10 cellular contexts compared by ENCODE assay signal in the genomic region with DNA sequence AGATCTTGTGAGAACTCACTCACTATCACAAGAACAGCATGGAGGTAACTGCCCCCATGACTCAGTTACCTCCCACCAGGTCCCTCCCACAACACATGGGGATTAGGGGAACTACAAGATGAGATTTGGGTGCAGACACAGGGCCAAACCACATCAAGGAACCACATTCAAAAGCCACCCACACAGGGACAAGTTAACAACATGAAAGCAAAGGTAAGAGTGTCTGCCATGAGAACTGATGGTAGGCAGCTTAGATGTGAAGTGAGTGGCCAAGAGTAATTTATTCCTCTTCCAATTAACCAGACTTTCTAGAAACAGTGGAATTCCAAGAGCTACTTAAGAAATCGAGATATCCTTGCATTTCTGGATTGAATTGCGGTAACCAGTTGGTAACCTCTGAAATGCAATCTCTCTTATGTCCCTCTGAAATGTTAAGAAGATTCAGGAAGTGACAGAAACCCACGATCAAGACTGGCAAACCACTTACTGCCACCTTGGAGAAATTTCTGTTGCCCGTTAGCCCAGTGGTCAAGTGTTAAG.
DNase-seq lines count a peak whose midpoint lies in the region; ATAC-seq and TF ChIP-seq lines count a peak whose summit lies in the region.
"Had no signal": no experiment of that assay in that cellular context is flagged by ENCODE, and none has a peak within 500 bp of the region (broad histone marks: within the 10 kb centered on the region; RNA-seq: fewer than 3 reads in every experiment).

No MANE protein-coding gene starts in this region.

- H3K36me3 Mint-ChIP-seq in activated T-cell treated with anti-CD3 and anti-CD28 coated beads, Interleukin-2, amount 50 U/mL, for 4 hours (ENCODE audit: insufficient read depth): peaks cover 23% of the 10 kb centered on the region
- H3K36me3 Mint-ChIP-seq in chondrocyte (ENCODE audit: low read depth): peaks cover 4% of the 10 kb centered on the region
- peaks cover 4% of the 10 kb centered on the region for H3K36me3 Mint-ChIP-seq in endodermal cell (ENCODE audit: low read depth)

- 95 to 100% methylated on average over 4 of the region's 4 CpGs for WGBS in endodermal cell (ENCODE audit: insufficient coverage in 1 of 2, insufficient read length in 1 of 2), 2 experiments

- H3K27me3 Mint-ChIP-seq in activated T-cell treated with anti-CD3 and anti-CD28 coated beads, Interleukin-2, amount 50 U/mL, for 4 hours (ENCODE audit: low read depth): no peaks in the 10 kb centered on the region
- H3K27me3 Mint-ChIP-seq in chondrocyte (ENCODE audit: low read depth): no peaks in the 10 kb centered on the region
- H3K27me3 Mint-ChIP-seq in endodermal cell (ENCODE audit: insufficient read depth): no peaks in the 10 kb centered on the region

- no peaks in the 10 kb centered on the region for H3K27me3 ChIP-seq in endodermal cell (ENCODE audit: control insufficient read depth, insufficient read depth, low read length, poor library complexity, severe bottlenecking)
- H3K27me3 ChIP-seq: MG63 had no signal

- peaks cover 81% of the 10 kb centered on the region for H3K4me1 Mint-ChIP-seq in activated T-cell treated with anti-CD3 and anti-CD28 coated beads, Interleukin-2, amount 50 U/mL, for 4 hours (ENCODE audit: low read depth)
- H3K4me1 Mint-ChIP-seq in chondrocyte (ENCODE audit: low read depth) (peaks cover 8% of the 10 kb centered on the region), endodermal cell (peaks cover 10% of the 10 kb centered on the region)

- no peak overlapping the region for H3K27ac ChIP-seq in endodermal cell (ENCODE audit: low read depth, low read length)

- no peak overlapping the region for H3K9ac ChIP-seq in endodermal cell (ENCODE audit: extremely low read depth, low read length, poor library complexity, severe bottlenecking)

- H3K4me1 ChIP-seq in endodermal cell (ENCODE audit: control insufficient read depth, insufficient read depth, low read length): no peaks in the 10 kb centered on the region

- no peaks in the 10 kb centered on the region for H3K9me3 Mint-ChIP-seq in activated T-cell treated with anti-CD3 and anti-CD28 coated beads, Interleukin-2, amount 50 U/mL, for 4 hours
- H3K9me3 Mint-ChIP-seq in chondrocyte (ENCODE audit: low read depth) (no peaks in the 10 kb centered on the region), endodermal cell (peaks cover 4% of the 10 kb centered on the region)

- ATAC-seq in activated T-cell treated with anti-CD3 and anti-CD28 coated beads, Interleukin-2, amount 50 U/mL, for 4 hours: peak; percentile 96 to 97
- ATAC-seq in GM19351 (IDR thresholded peaks at IDR 0.05; ENCODE audit: unreplicated experiment): no peak
- ATAC-seq: Panc1 had no signal

- TF ChIP-seq CTCF in GM10266 (IDR thresholded peaks at IDR 0.05; ENCODE audit: control insufficient read depth, insufficient read depth, low read depth, missing control alignments) (no peak), chondrocyte (IDR thresholded peaks at IDR 0.05) (no peak), endodermal cell (conservative IDR thresholded peaks at IDR 0.05) (no peak)

- H3K36me3 ChIP-seq in endodermal cell (ENCODE audit: control insufficient read depth, insufficient read depth, low read length): no peaks in the 10 kb centered on the region
- H3K36me3 ChIP-seq: MG63 had no signal

- no peaks in the 10 kb centered on the region for H3K9me3 ChIP-seq in endodermal cell (ENCODE audit: control insufficient read depth, low read length)
- H3K9me3 ChIP-seq: MG63 had no signal

- H3K4me3 ChIP-seq in endodermal cell (ENCODE audit: low read length): no peak overlapping the region
- H3K4me3 ChIP-seq: MG63 had no signal

- DNase-seq in GM10266 (ENCODE audit: extremely low spot score) (peak; percentile 25), T follicular helper cell (ENCODE audit: low read depth) (peak; percentile 40), chondrocyte (ENCODE audit: low spot score) (no peak), NCI-H226 (no peak), endodermal cell (no peak)
- peak; percentile 67 for DNase-seq in activated T-cell treated with anti-CD3 and anti-CD28 coated beads, Interleukin-2, amount 50 U/mL, for 4 hours
- DNase-seq in stimulated activated CD4-positive, alpha-beta T cell treated with anti-CD3 and anti-CD28 coated beads, Interleukin-1b, Interleukin-23, amount 100 ng/mL, for 48 hours: peak; percentile 81
- DNase-seq: MG63 had no signal

- H3K27ac Mint-ChIP-seq in chondrocyte (ENCODE audit: unreplicated experiment) (no peak overlapping the region), endodermal cell (no peak overlapping the region)

- H3K4me3 Mint-ChIP-seq in activated T-cell treated with anti-CD3 and anti-CD28 coated beads, Interleukin-2, amount 50 U/mL, for 4 hours: peak overlapping the region; percentile 4
- H3K4me3 Mint-ChIP-seq in chondrocyte (ENCODE audit: unreplicated experiment) (no peak overlapping the region), endodermal cell (no peak overlapping the region)

Comparison
In these comparisons a context has a peak if more than half of its experiments do, and no peak if none do; other contexts are left out.
1. DNase-seq: peak in GM10266 (single experiment), T follicular helper cell (single experiment), activated T-cell treated with anti-CD3 and anti-CD28 coated beads, Interleukin-2, amount 50 U/mL, for 4 hours (single experiment) and stimulated activated CD4-positive, alpha-beta T cell treated with anti-CD3 and anti-CD28 coated beads, Interleukin-1b, Interleukin-23, amount 100 ng/mL, for 48 hours (single experiment); none in chondrocyte (single experiment), NCI-H226 (single experiment) and endodermal cell (single experiment).